9 cellular contexts compared by ENCODE assay signal in the genomic region with DNA sequence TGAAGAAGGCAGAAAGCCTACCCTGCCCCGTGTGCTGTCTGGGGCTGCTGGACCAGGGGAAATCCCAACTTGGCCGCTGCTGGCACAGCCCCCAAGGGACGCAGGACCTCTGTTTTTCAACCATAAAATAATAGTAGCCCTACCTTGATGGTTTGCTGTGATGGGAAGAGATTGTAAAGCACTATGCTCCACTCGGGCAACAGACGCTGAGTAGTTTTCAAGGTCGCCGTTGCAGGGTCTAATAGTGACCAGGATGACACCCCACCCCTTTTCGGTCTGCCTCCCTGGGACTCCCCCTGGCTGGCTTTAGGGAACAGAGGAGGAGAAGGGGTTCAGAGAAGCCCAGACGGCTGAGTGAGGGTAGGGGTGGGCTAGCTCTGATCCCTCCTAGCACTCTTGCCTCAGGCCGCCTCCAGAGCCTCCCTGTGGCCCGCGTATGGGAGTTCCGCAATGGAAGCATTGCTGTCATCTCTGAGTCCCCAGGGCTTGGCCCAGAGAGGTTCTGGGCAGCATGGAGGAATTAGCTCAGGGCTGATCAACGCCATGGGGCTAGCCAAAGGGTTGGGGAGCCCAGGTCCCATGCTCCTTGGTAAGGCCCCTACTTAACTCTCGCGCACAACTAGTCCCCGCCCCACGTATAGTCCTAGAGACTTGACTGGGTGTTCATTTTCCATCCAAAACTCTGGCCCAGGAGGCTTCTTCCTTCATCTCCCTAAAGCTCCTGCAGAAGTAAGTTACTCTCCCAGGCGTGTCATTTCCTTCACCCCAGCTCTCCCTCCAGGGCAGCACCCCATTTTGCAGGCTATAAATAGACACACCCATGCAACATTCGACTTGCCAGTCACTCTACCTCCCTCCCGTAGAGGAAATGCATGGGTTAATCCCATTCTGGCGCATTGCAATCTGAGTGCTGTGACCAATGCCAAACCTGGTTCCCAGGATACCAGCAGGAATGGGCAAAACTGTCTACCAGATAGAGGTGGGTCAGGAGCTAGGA. TPM values are rescaled to one million over a fixed set of nuclear protein-coding genes. Genes with fewer than 3 reads are reported as not detected.
DNase-seq lines count a peak whose midpoint lies in the region; TF ChIP-seq lines count a peak whose summit lies in the region.
"Had no signal": no experiment of that assay in that cellular context is flagged by ENCODE, and none has a peak within 500 bp of the region (broad histone marks: within the 10 kb centered on the region; RNA-seq: fewer than 3 reads in every experiment).

No MANE protein-coding gene starts in this region.

- H3K4me1 ChIP-seq in colonic mucosa: peaks cover 12% of the 10 kb centered on the region
- H3K4me1 ChIP-seq in muscle layer of duodenum (ENCODE audit: control insufficient read depth in 1 of 2, insufficient read depth in 2 of 2, low read length in 2 of 2): peaks cover 38 to 45% of the 10 kb centered on the region in 2 donors

- H3K4me3 Mint-ChIP-seq in HFFc6: peak overlapping the region; percentile 79

- peaks cover 2% of the 10 kb centered on the region for H3K27me3 Mint-ChIP-seq in HFFc6 (ENCODE audit: insufficient read depth)

- peak overlapping the region; percentile 91 for H3K4me3 ChIP-seq in colonic mucosa
- peak overlapping the region; percentile 65 to 80 for H3K4me3 ChIP-seq in muscle layer of duodenum (ENCODE audit: low read depth in 1 of 2, low read length in 2 of 2)

- DNase-seq in GM10248 (ENCODE audit: extremely low spot score): peak; percentile 53
- DNase-seq in HFFc6: no peak
- peak; percentile 42 for DNase-seq in RPMI8226
- DNase-seq in colonic mucosa: peak; percentile 36
- DNase-seq in NCI-H748 treated with DMSO at 0.1 percent for 48 hours (lab: John Stamatoyannopoulos, UW): no peak
- DNase-seq in NCI-H1436 treated with DMSO at 0.1 percent for 48 hours (lab: John Stamatoyannopoulos, UW): no peak
- DNase-seq in NCI-H2029 (lab: John Stamatoyannopoulos, UW): no peak

- H3K27me3 ChIP-seq in colonic mucosa: no peaks in the 10 kb centered on the region
- H3K27me3 ChIP-seq in muscle layer of duodenum (ENCODE audit: low read depth, low read length): no peaks in the 10 kb centered on the region

- H3K9me3 Mint-ChIP-seq in HFFc6: no peaks in the 10 kb centered on the region

- intact Hi-C loops in colonic mucosa (cut with DNase I): loop anchor here (5.0 kb wide), 1 partner anchor 74 kb away; no protein-coding TSS in a partner anchor

- CTCF ChIA-PET in GM10248 (lab: Yijun Ruan, JAX): interaction anchor here (0.6 to 7.5 kb wide), 24 partner anchors 8 to 329 kb away, joined by 3 to 62 read pairs (median 6); no protein-coding TSS in a partner anchor

- H3K9ac ChIP-seq in colonic mucosa (ENCODE audit: low read depth in 2 of 2, low read length in 2 of 2): peak overlapping the region; percentile 92 to 96

- H3K27ac ChIP-seq in colonic mucosa (peak overlapping the region; percentile 99), muscle layer of duodenum (ENCODE audit: low read length) (peak overlapping the region; percentile 92)

- POLR2A ChIA-PET in GM10248 (lab: Yijun Ruan, JAX): interaction anchor here (0.7 to 7.0 kb wide), 12 partner anchors 9 to 183 kb away, joined by 3 to 132 read pairs (median 6); no protein-coding TSS in a partner anchor

- H3K27ac Mint-ChIP-seq in HFFc6: peak overlapping the region; percentile 69; the same call in 1 of the 2 replicates

- H3K4me1 Mint-ChIP-seq in HFFc6 (ENCODE audit: low read depth): peaks cover 41% of the 10 kb centered on the region

- no peak for TF ChIP-seq CTCF in GM10248 (IDR thresholded peaks at IDR 0.05; ENCODE audit: control extremely low read depth, extremely low read depth, low read depth, missing control alignments)
- no peak for TF ChIP-seq CTCF in HFFc6 (IDR thresholded peaks at IDR 0.05)
- TF ChIP-seq CTCF in colonic mucosa (IDR thresholded peaks at IDR 0.05): no peak

- H3K36me3 ChIP-seq in colonic mucosa: peaks cover 14% of the 10 kb centered on the region
- H3K36me3 ChIP-seq in muscle layer of duodenum (ENCODE audit: control insufficient read depth in 1 of 2, insufficient read depth in 2 of 2, low read length in 2 of 2): peaks cover 11 to 26% of the 10 kb centered on the region in 2 donors

- H3K36me3 Mint-ChIP-seq in HFFc6 (ENCODE audit: low read depth): peaks cover 8% of the 10 kb centered on the region

- H3K9me3 ChIP-seq in colonic mucosa: no peaks in the 10 kb centered on the region
- H3K9me3 ChIP-seq in muscle layer of duodenum (ENCODE audit: control insufficient read depth in 1 of 2, low read length in 2 of 2): no peaks in the 10 kb centered on the region

RNA-seq across cellular contexts. Expression of gene IRF1, which starts 1.1 kb away (rescaled TPM):
- total RNA-seq in HFFc6 (2021; fragmentation: NEBNext Ultra II Directional; extraction: Animal tissue kit (Norgen Biotek cat#: 25700)): 10 to 100 TPM in 5 of 6 experiments, 1 to 10 TPM in 1; 9.8 to 19.7 (median 17.3) TPM
- total RNA-seq in colonic mucosa: 10 to 100 TPM; 59.7 to 87.8 TPM

RNA-seq across cellular contexts. Expression of gene IL5, which starts 51.7 kb away (rescaled TPM):
- total RNA-seq in HFFc6 (2021; fragmentation: NEBNext Ultra II Directional; extraction: Animal tissue kit (Norgen Biotek cat#: 25700)): not detected
- total RNA-seq in colonic mucosa: not detected
- total RNA-seq: M059J had no signal

Comparison
In these comparisons a context has a peak if more than half of its experiments do, and no peak if none do; other contexts are left out.
1. DNase-seq: peak in GM10248 (single experiment), RPMI8226 (single experiment) and colonic mucosa (single experiment); none in HFFc6 (single experiment), NCI-H748 treated with DMSO at 0.1 percent for 48 hours (single experiment), NCI-H1436 treated with DMSO at 0.1 percent for 48 hours (single experiment) and NCI-H2029 (single experiment).